In genomic region chr6:15317251-15317650, GRCh38 we compare ENCODE assay signal across 21 cellular contexts.
A peak's percentile ranks its signal among the peaks of the same experiment; 100 is the strongest.
DNase-seq lines count a peak whose midpoint lies in the region; ATAC-seq and FAIRE-seq lines count a peak whose summit lies in the region.
"Had no signal": no experiment of that assay in that cellular context is flagged by ENCODE, and none has a peak within 500 bp of the region (broad histone marks: within the 10 kb centered on the region; RNA-seq: fewer than 3 reads in every experiment).

No MANE protein-coding gene starts in this region.

- intact Hi-C loops in activated naive CD4-positive, alpha-beta T cell treated with anti-CD3 and anti-CD28 coated beads for 36 hours (cut with micrococcal nuclease): loop anchor here (1.0 to 5.0 kb wide), 6 partner anchors 8 to 440 kb away; no protein-coding TSS in a partner anchor

- peak overlapping the region; percentile 40 for H3K4ac ChIP-seq in trophoblast cell (ENCODE audit: low read depth, low read length)

- no CpG with 5 or more reads among the region's 4 CpGs for WGBS in trophoblast cell (ENCODE audit: extremely low coverage, insufficient coverage, insufficient read length)

- no peaks in the 10 kb centered on the region for H3K27me3 Mint-ChIP-seq in activated naive CD4-positive, alpha-beta T cell treated with anti-CD3 and anti-CD28 coated beads for 36 hours (ENCODE audit: low read depth)

- CTCF ChIA-PET in activated naive CD4-positive, alpha-beta T cell treated with anti-CD3 and anti-CD28 coated beads for 36 hours (lab: Charles Lee): interaction anchor here (0.6 to 1.9 kb wide), 4 partner anchors 13 to 337 kb away, joined by 4 to 8 read pairs (median 4); no protein-coding TSS in a partner anchor

- H3K27ac ChIP-seq in trophoblast cell (ENCODE audit: low read depth, low read length): no peak overlapping the region
- H3K27ac ChIP-seq: breast epithelium, heart left ventricle, left lung, upper lobe of left lung had no signal

- no peaks in the 10 kb centered on the region for H3K9me3 ChIP-seq in trophoblast cell (ENCODE audit: insufficient read depth, low read depth, low read length)
- H3K9me3 ChIP-seq: adrenal gland, breast epithelium, heart left ventricle, left lung, upper lobe of left lung had no signal

- no peak overlapping the region for H2AK5ac ChIP-seq in trophoblast cell (ENCODE audit: low read length)

- H3K4me1 ChIP-seq in trophoblast cell (ENCODE audit: control insufficient read depth in 1 of 2, insufficient read depth in 2 of 2, low read length in 2 of 2): peaks cover 0 to 12% of the 10 kb centered on the region in 2 experiments
- H3K4me1 ChIP-seq: breast epithelium had no signal

- H2BK12ac ChIP-seq in trophoblast cell (ENCODE audit: low read length): no peak overlapping the region

- H3K14ac ChIP-seq in trophoblast cell (ENCODE audit: low read length): no peak overlapping the region

- no peak overlapping the region for H4K8ac ChIP-seq in trophoblast cell (ENCODE audit: low read depth, low read length)

- H3K4me1 Mint-ChIP-seq in activated naive CD4-positive, alpha-beta T cell treated with anti-CD3 and anti-CD28 coated beads for 36 hours (ENCODE audit: low read depth): peaks cover 93% of the 10 kb centered on the region

- H3K4me3 ChIP-seq in trophoblast cell (ENCODE audit: low read depth, low read length): no peak overlapping the region
- H3K4me3 ChIP-seq: adrenal gland, breast epithelium, heart left ventricle, left lung, upper lobe of left lung had no signal

- peak overlapping the region; percentile 84 for H3K27ac Mint-ChIP-seq in activated naive CD4-positive, alpha-beta T cell treated with anti-CD3 and anti-CD28 coated beads for 36 hours
- peak overlapping the region; percentile 86 to 89 for H3K27ac Mint-ChIP-seq in activated naive CD4-positive, alpha-beta T cell treated with anti-CD3 and anti-CD28 coated beads, Interleukin-2, amount 50 U/mL, for 72 hours

- no peak overlapping the region for H3K18ac ChIP-seq in trophoblast cell (ENCODE audit: low read length)

- H3K4me3 Mint-ChIP-seq in activated naive CD4-positive, alpha-beta T cell treated with anti-CD3 and anti-CD28 coated beads for 36 hours: peak overlapping the region; percentile 44
- H3K4me3 Mint-ChIP-seq: neural crest cell had no signal

- H3K23ac ChIP-seq in trophoblast cell (ENCODE audit: low read length): no peak overlapping the region

- FAIRE-seq in GM18507 (lab: Jason Lieb, UNC) (peak; percentile 31), HTR-8/SVneo (lab: Jason Lieb, UNC) (no peak)
- FAIRE-seq: RCC 7860 had no signal

- no peak overlapping the region for H4K12ac ChIP-seq in trophoblast cell (ENCODE audit: low read depth, low read length)

- no peak overlapping the region for H3K4me2 ChIP-seq in trophoblast cell (ENCODE audit: low read length)

- DNase-seq in activated naive CD4-positive, alpha-beta T cell treated with anti-CD3 and anti-CD28 coated beads for 36 hours: no peak
- no peak for DNase-seq in activated naive CD4-positive, alpha-beta T cell (lab: John Stamatoyannopoulos, UW)
- no peak for DNase-seq in GM18507 (ENCODE audit: extremely low spot score, insufficient read length, low read depth)
- DNase-seq in activated naive CD4-positive, alpha-beta T cell treated with anti-CD3 and anti-CD28 coated beads, Interleukin-2, amount 50 U/mL, for 72 hours (ENCODE audit: low spot score in 2 of 2): no peak
- DNase-seq in trophoblast cell: no peak
- no peak for DNase-seq in HTR-8/SVneo (ENCODE audit: insufficient read length, low spot score)
- DNase-seq: activated CD4-positive, alpha-beta T cell treated with anti-CD3 and anti-CD28 coated beads for 1 hour; adrenal gland; cortex of kidney; heart left ventricle; left lung; midbrain; NCI-H1436; NCI-H510A treated with DMSO at 0.1 percent for 48 hours; T1000; upper lobe of left lung had no signal

- peaks cover 5% of the 10 kb centered on the region for H3K36me3 Mint-ChIP-seq in activated naive CD4-positive, alpha-beta T cell treated with anti-CD3 and anti-CD28 coated beads for 36 hours (ENCODE audit: low read depth)
- H3K36me3 Mint-ChIP-seq in activated naive CD4-positive, alpha-beta T cell treated with anti-CD3 and anti-CD28 coated beads, Interleukin-2, amount 50 U/mL, for 72 hours: peaks cover 0 to 16% of the 10 kb centered on the region in 2 donors

- no peak overlapping the region for H3K9ac ChIP-seq in trophoblast cell (ENCODE audit: low read length)

- H3K36me3 ChIP-seq in trophoblast cell (ENCODE audit: control insufficient read depth in 1 of 2, insufficient read depth in 2 of 2, low read length in 2 of 2): no peaks in the 10 kb centered on the region
- H3K36me3 ChIP-seq: adrenal gland, breast epithelium, heart left ventricle, left lung, upper lobe of left lung had no signal

- no peaks in the 10 kb centered on the region for H3K79me1 ChIP-seq in trophoblast cell (ENCODE audit: low read length)

- peak; percentile 23 to 39 for ATAC-seq in activated naive CD4-positive, alpha-beta T cell treated with anti-CD3 and anti-CD28 coated beads, Interleukin-2, amount 50 U/mL, for 72 hours
- ATAC-seq in HG03342 (IDR thresholded peaks at IDR 0.05; ENCODE audit: unreplicated experiment) (no peak), GM18873 (IDR thresholded peaks at IDR 0.05; ENCODE audit: low FRiP score, unreplicated experiment) (no peak)
- ATAC-seq: heart left ventricle, left lung had no signal

- no peak overlapping the region for H2BK120ac ChIP-seq in trophoblast cell (ENCODE audit: insufficient read depth, low read length, poor library complexity)

- H2BK5ac ChIP-seq in trophoblast cell (ENCODE audit: low read depth, low read length, poor library complexity): no peak overlapping the region

- H4K91ac ChIP-seq in trophoblast cell (ENCODE audit: low read depth, low read length): no peak overlapping the region

- H3K9me3 Mint-ChIP-seq in activated naive CD4-positive, alpha-beta T cell treated with anti-CD3 and anti-CD28 coated beads for 36 hours: no peaks in the 10 kb centered on the region
- H3K9me3 Mint-ChIP-seq in activated naive CD4-positive, alpha-beta T cell treated with anti-CD3 and anti-CD28 coated beads, Interleukin-2, amount 50 U/mL, for 72 hours: no peaks in the 10 kb centered on the region
- H3K9me3 Mint-ChIP-seq: neural crest cell had no signal

- no peak overlapping the region for H2AFZ ChIP-seq in trophoblast cell (ENCODE audit: insufficient read depth, low read length, poor library complexity)

- H3K79me2 ChIP-seq in trophoblast cell (ENCODE audit: control insufficient read depth, insufficient read depth, low read length, poor library complexity): peaks cover 5% of the 10 kb centered on the region

- H3K27me3 ChIP-seq in trophoblast cell (ENCODE audit: insufficient read depth, low read length): no peaks in the 10 kb centered on the region
- H3K27me3 ChIP-seq: adrenal gland, breast epithelium, heart left ventricle, left lung, upper lobe of left lung had no signal

Comparison
In these comparisons a context has a peak if more than half of its experiments do, and no peak if none do; other contexts are left out.
1. ATAC-seq: peak in activated naive CD4-positive, alpha-beta T cell treated with anti-CD3 and anti-CD28 coated beads, Interleukin-2, amount 50 U/mL, for 72 hours (2 of 2); none in HG03342 (single experiment) and GM18873 (single experiment).